ENCODE assay signal across 32 cellular contexts in genomic region chr7:29435167-29435566, GRCh38.
A peak's percentile ranks its signal among the peaks of the same experiment; 100 is the strongest.
DNase-seq lines count a peak whose midpoint lies in the region; ATAC-seq and TF ChIP-seq lines count a peak whose summit lies in the region.
"Had no signal": no experiment of that assay in that cellular context is flagged by ENCODE, and none has a peak within 500 bp of the region (broad histone marks: within the 10 kb centered on the region; RNA-seq: fewer than 3 reads in every experiment).

No MANE protein-coding gene starts in this region.

- H3K27me3 ChIP-seq in left lung, result no peaks in the 10 kb centered on the region
- H3K27me3 ChIP-seq: adrenal gland, dorsolateral prefrontal cortex, right lobe of liver had no signal

- H3K9me3 Mint-ChIP-seq in activated CD8-positive, alpha-beta memory T cell treated with anti-CD3 and anti-CD28 coated beads, Interleukin-2, amount 10 ng/mL, durations not matched to agents 7 days and 5 days (ENCODE audit: low read depth), result no peaks in the 10 kb centered on the region
- H3K9me3 Mint-ChIP-seq: activated CD4-positive, alpha-beta T cell treated with anti-CD3 and anti-CD28 coated beads, Interleukin-2, amount 10 ng/mL, durations not matched to agents 7 days and 5 days; activated naive CD4-positive, alpha-beta T cell treated with anti-CD3 and anti-CD28 coated beads for 36 hours; immature natural killer cell; neural crest cell had no signal

- no peaks in the 10 kb centered on the region for H3K4me1 ChIP-seq in left lung
- H3K4me1 ChIP-seq: adrenal gland, right lobe of liver had no signal

- H3K36me3 ChIP-seq in left lung, result no peaks in the 10 kb centered on the region
- H3K36me3 ChIP-seq: adrenal gland, right lobe of liver had no signal

- ATAC-seq in GM18502 (IDR thresholded peaks at IDR 0.05; ENCODE audit: poor library complexity, unreplicated experiment) (peak; percentile 65), GM19397 (IDR thresholded peaks at IDR 0.05; ENCODE audit: unreplicated experiment) (peak; percentile 43), HG02852 (IDR thresholded peaks at IDR 0.05; ENCODE audit: unreplicated experiment) (peak; percentile 75), GM18511 (IDR thresholded peaks at IDR 0.05; ENCODE audit: unreplicated experiment) (no peak), left ventricle myocardium superior (no peak), left lung (no peak)
- ATAC-seq in activated CD8-positive, alpha-beta memory T cell treated with anti-CD3 and anti-CD28 coated beads, Interleukin-2, amount 10 ng/mL, durations not matched to agents 7 days and 5 days, result no peak
- ATAC-seq: Panc1 had no signal

- no peak overlapping the region for H3K4me3 ChIP-seq in left lung
- H3K4me3 ChIP-seq: adrenal gland, dorsolateral prefrontal cortex, right lobe of liver had no signal

- H3K9me3 ChIP-seq in left lung, result no peaks in the 10 kb centered on the region
- H3K9me3 ChIP-seq: adrenal gland had no signal

- TF ChIP-seq CTCF in left lung (IDR thresholded peaks at IDR 0.05), result no peak

- peaks cover 14% of the 10 kb centered on the region for H3K4me1 Mint-ChIP-seq in activated CD8-positive, alpha-beta memory T cell treated with anti-CD3 and anti-CD28 coated beads, Interleukin-2, amount 10 ng/mL, durations not matched to agents 7 days and 5 days
- H3K4me1 Mint-ChIP-seq: neural crest cell had no signal

- no peak overlapping the region for H3K27ac Mint-ChIP-seq in activated CD8-positive, alpha-beta memory T cell treated with anti-CD3 and anti-CD28 coated beads, Interleukin-2, amount 10 ng/mL, durations not matched to agents 7 days and 5 days
- H3K27ac Mint-ChIP-seq: activated CD4-positive, alpha-beta T cell treated with anti-CD3 and anti-CD28 coated beads, Interleukin-2, amount 10 ng/mL, durations not matched to agents 7 days and 5 days; activated naive CD4-positive, alpha-beta T cell treated with anti-CD3 and anti-CD28 coated beads for 36 hours; B cell; brain had no signal

- no peak overlapping the region for H3K27ac ChIP-seq in left lung
- H3K27ac ChIP-seq: adrenal gland, dorsolateral prefrontal cortex, right lobe of liver had no signal

- CTCF ChIA-PET in activated CD8-positive, alpha-beta memory T cell treated with anti-CD3 and anti-CD28 coated beads, Interleukin-2, amount 10 ng/mL, durations not matched to agents 7 days and 5 days (lab: Charles Lee), result no interaction called here

- intact Hi-C loops in left ventricle myocardium superior (cut with micrococcal nuclease), result no loop called here
- intact Hi-C loops in left lung (cut with DNase I), result no loop called here

- no peak overlapping the region for H3K4me3 Mint-ChIP-seq in activated CD8-positive, alpha-beta memory T cell treated with anti-CD3 and anti-CD28 coated beads, Interleukin-2, amount 10 ng/mL, durations not matched to agents 7 days and 5 days
- H3K4me3 Mint-ChIP-seq: activated CD4-positive, alpha-beta T cell treated with anti-CD3 and anti-CD28 coated beads, Interleukin-2, amount 10 ng/mL, durations not matched to agents 7 days and 5 days; activated naive CD4-positive, alpha-beta T cell treated with anti-CD3 and anti-CD28 coated beads for 36 hours; B cell; brain; immature natural killer cell; neural crest cell had no signal

- peak; percentile 57 for DNase-seq in NCI-H69 (lab: John Stamatoyannopoulos, UW)
- DNase-seq in activated CD8-positive, alpha-beta memory T cell treated with anti-CD3 and anti-CD28 coated beads, Interleukin-2, amount 10 ng/mL, durations not matched to agents 7 days and 5 days, result no peak
- DNase-seq in left ventricle myocardium superior, result no peak
- DNase-seq in left lung, result no peak
- DNase-seq: activated CD4-positive, alpha-beta T cell treated with anti-CD3 and anti-CD28 coated beads, Interleukin-2, amount 10 ng/mL, durations not matched to agents 7 days and 5 days; activated naive CD4-positive, alpha-beta T cell treated with anti-CD3 and anti-CD28 coated beads for 36 hours; activated T-cell treated with anti-CD3 and anti-CD28 coated beads, Interleukin-2, amount 50 U/mL, for 48 hours; adrenal gland; cerebellar nuclear complex; DMS153; dorsolateral prefrontal cortex; hypothalamus; immature natural killer cell; Kasumi-1; mesenchymal stem cell; NCI-H1436 treated with DMSO at 0.1 percent for 48 hours; NCI-H2171; NCI-H510A; posterior cingulate gyrus; right lobe of liver; SHP77 treated with DMSO at 0.1 percent for 48 hours; stimulated activated CD4-positive, alpha-beta T cell treated with anti-CD3 and anti-CD28 coated beads, Interleukin-4, amount 100 ng/mL, for 1 hour; T-helper 9 cell; trophoblast cell had no signal

- H3K27me3 Mint-ChIP-seq in activated CD8-positive, alpha-beta memory T cell treated with anti-CD3 and anti-CD28 coated beads, Interleukin-2, amount 10 ng/mL, durations not matched to agents 7 days and 5 days, result no peaks in the 10 kb centered on the region
- H3K27me3 Mint-ChIP-seq: activated CD4-positive, alpha-beta T cell treated with anti-CD3 and anti-CD28 coated beads, Interleukin-2, amount 10 ng/mL, durations not matched to agents 7 days and 5 days; B cell; brain had no signal

- no peaks in the 10 kb centered on the region for H3K36me3 Mint-ChIP-seq in activated CD8-positive, alpha-beta memory T cell treated with anti-CD3 and anti-CD28 coated beads, Interleukin-2, amount 10 ng/mL, durations not matched to agents 7 days and 5 days
- H3K36me3 Mint-ChIP-seq: brain, immature natural killer cell had no signal

Comparison
In these comparisons a context has a peak if more than half of its experiments do, and no peak if none do; other contexts are left out.
1. ATAC-seq: peak in GM18502 (single experiment), GM19397 (single experiment) and HG02852 (single experiment); none in GM18511 (single experiment), activated CD8-positive, alpha-beta memory T cell treated with anti-CD3 and anti-CD28 coated beads, Interleukin-2, amount 10 ng/mL, durations not matched to agents 7 days and 5 days (single experiment), left ventricle myocardium superior (single experiment) and left lung (single experiment).